12 cellular contexts compared by ENCODE assay signal in the genomic region with DNA sequence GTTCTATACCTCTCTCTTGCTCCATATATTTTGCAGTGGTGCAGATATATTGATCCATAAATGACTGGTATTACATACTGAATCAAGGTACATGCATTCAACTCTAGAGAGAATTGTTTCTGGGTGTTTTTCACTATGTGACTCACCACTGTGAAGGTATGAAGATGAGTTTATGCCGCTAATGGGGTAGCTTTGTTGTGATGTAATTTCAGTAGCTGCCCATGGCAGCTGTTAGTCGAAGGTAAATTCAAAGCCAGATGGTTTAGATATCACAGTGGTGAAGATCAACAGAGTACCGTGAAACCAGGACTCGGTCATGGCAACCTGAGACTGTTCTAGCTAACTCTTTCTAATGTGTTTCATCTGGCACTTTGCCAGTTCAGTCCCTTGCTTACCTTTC. TPM values are rescaled to one million over a fixed set of nuclear protein-coding genes. Genes with fewer than 3 reads are reported as not detected.
DNase-seq lines count a peak whose midpoint lies in the region; ATAC-seq and TF ChIP-seq lines count a peak whose summit lies in the region.
"Had no signal": no experiment of that assay in that cellular context is flagged by ENCODE, and none has a peak within 500 bp of the region (broad histone marks: within the 10 kb centered on the region; RNA-seq: fewer than 3 reads in every experiment).

No MANE protein-coding gene starts in this region.

- H3K27me3 Mint-ChIP-seq in activated CD4-positive, alpha-beta T cell treated with anti-CD3 and anti-CD28 coated beads, Interleukin-2, amount 10 ng/mL, durations not matched to agents 24 days and 14 days: no peaks in the 10 kb centered on the region

- no peak overlapping the region for H3K27ac ChIP-seq in foreskin keratinocyte
- H3K27ac ChIP-seq: SJSA1, vagina had no signal

- peaks cover 51% of the 10 kb centered on the region for H3K4me1 ChIP-seq in foreskin keratinocyte
- H3K4me1 ChIP-seq: breast epithelium had no signal

- no peak overlapping the region for H3K4me3 Mint-ChIP-seq in activated CD4-positive, alpha-beta T cell treated with anti-CD3 and anti-CD28 coated beads, Interleukin-2, amount 10 ng/mL, durations not matched to agents 24 days and 14 days

- TF ChIP-seq CTCF in GM20000 (IDR thresholded peaks at IDR 0.05; ENCODE audit: extremely low read depth, missing control alignments) (no peak), foreskin keratinocyte (conservative IDR thresholded peaks at IDR 0.05) (no peak), GM13977 (IDR thresholded peaks at IDR 0.05; ENCODE audit: extremely low read depth, insufficient read depth, missing control alignments) (no peak)

- H3K27me3 ChIP-seq in foreskin keratinocyte: no peaks in the 10 kb centered on the region
- H3K27me3 ChIP-seq: breast epithelium, SJSA1, vagina had no signal

- peak; percentile 82 for ATAC-seq in HG03280 (IDR thresholded peaks at IDR 0.05; ENCODE audit: unreplicated experiment)
- ATAC-seq in foreskin keratinocyte: peak; percentile 41
- ATAC-seq in HG03439 (IDR thresholded peaks at IDR 0.05; ENCODE audit: unreplicated experiment): no peak

- H3K9me3 Mint-ChIP-seq in activated CD4-positive, alpha-beta T cell treated with anti-CD3 and anti-CD28 coated beads, Interleukin-2, amount 10 ng/mL, durations not matched to agents 24 days and 14 days: no peaks in the 10 kb centered on the region

- no peak overlapping the region for H3K27ac Mint-ChIP-seq in activated CD4-positive, alpha-beta T cell treated with anti-CD3 and anti-CD28 coated beads, Interleukin-2, amount 10 ng/mL, durations not matched to agents 24 days and 14 days

- intact Hi-C loops in activated CD4-positive, alpha-beta T cell treated with anti-CD3 and anti-CD28 coated beads, Interleukin-2, amount 10 ng/mL, durations not matched to agents 24 days and 14 days (cut with micrococcal nuclease): no loop called here

- peak; percentile 40 for DNase-seq in activated CD4-positive, alpha-beta T cell treated with anti-CD3 and anti-CD28 coated beads, Interleukin-2, amount 10 ng/mL, durations not matched to agents 24 days and 14 days
- no peak for DNase-seq in activated CD4-positive, alpha-beta T cell treated with anti-CD3 and anti-CD28 coated beads, Interleukin-2, amount 50 U/mL, for 1 hour
- DNase-seq in GM20000 (ENCODE audit: low spot score) (peak; percentile 12), foreskin keratinocyte (peak in 1 of 2 donors; percentile 58), GM13977 (ENCODE audit: low spot score) (no peak), C1 segment of cervical spinal cord (lab: John Stamatoyannopoulos, UW) (no peak)

- H3K4me1 Mint-ChIP-seq in activated CD4-positive, alpha-beta T cell treated with anti-CD3 and anti-CD28 coated beads, Interleukin-2, amount 10 ng/mL, durations not matched to agents 24 days and 14 days: peaks cover 8% of the 10 kb centered on the region

- in situ Hi-C loops in GM13977 (cut with MboI; ENCODE audit: low pct_unique_long_range_greater_than_20kb, low sequenced_read_pairs, unreplicated experiment): no loop called here

- no peaks in the 10 kb centered on the region for H3K36me3 Mint-ChIP-seq in activated CD4-positive, alpha-beta T cell treated with anti-CD3 and anti-CD28 coated beads, Interleukin-2, amount 10 ng/mL, durations not matched to agents 24 days and 14 days (ENCODE audit: low read depth)

RNA-seq across cellular contexts. Expression of gene PKP4, which starts 50.4 kb away (rescaled TPM):
- total RNA-seq in activated CD4-positive, alpha-beta T cell treated with anti-CD3 and anti-CD28 coated beads, Interleukin-2, amount 10 ng/mL, durations not matched to agents 24 days and 14 days: 31.5 and 32.6 TPM in 2 replicates
- 47.9 and 58.2 TPM in 2 replicates for total RNA-seq in foreskin keratinocyte
- 21.6 and 26.6 TPM in 2 replicates for polyA plus RNA-seq in foreskin keratinocyte

RNA-seq across cellular contexts. Expression of gene CCDC148, which starts 50.6 kb away (rescaled TPM):
- not detected in 2 replicates for total RNA-seq in activated CD4-positive, alpha-beta T cell treated with anti-CD3 and anti-CD28 coated beads, Interleukin-2, amount 10 ng/mL, durations not matched to agents 24 days and 14 days
- total RNA-seq in foreskin keratinocyte: 0.51 and 0.71 TPM in 2 replicates
- polyA plus RNA-seq in foreskin keratinocyte: 0.25 and 0.30 TPM in 2 replicates
- total RNA-seq: activated CD8-positive, alpha-beta memory T cell treated with anti-CD3 and anti-CD28 coated beads for 36 hours; vagina had no signal

Comparison
In these comparisons a context has a peak if more than half of its experiments do, and no peak if none do; other contexts are left out.
1. DNase-seq: peak in activated CD4-positive, alpha-beta T cell treated with anti-CD3 and anti-CD28 coated beads, Interleukin-2, amount 10 ng/mL, durations not matched to agents 24 days and 14 days (single experiment) and GM20000 (single experiment); none in activated CD4-positive, alpha-beta T cell treated with anti-CD3 and anti-CD28 coated beads, Interleukin-2, amount 50 U/mL, for 1 hour (single experiment), GM13977 (single experiment) and C1 segment of cervical spinal cord (0 of 14).